In the genomic region with DNA sequence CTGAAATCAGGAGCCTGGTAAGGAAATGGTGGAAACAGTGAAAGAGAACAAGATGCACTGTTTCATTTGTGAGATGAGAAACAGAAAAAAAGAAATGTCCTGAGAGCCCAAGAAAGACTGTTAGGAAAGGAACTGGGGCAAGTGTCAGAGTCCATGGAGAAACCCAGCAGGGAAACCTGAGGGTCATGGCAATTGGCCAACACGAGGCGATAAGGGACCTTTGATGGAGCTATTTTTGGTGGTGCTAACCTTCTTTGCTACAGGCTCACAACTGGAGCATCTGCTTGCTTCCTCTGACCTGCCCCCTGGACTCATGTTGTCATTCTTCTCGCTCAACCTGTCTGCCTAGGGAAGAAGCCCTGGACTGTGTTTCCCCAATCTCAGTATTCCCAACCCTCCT, we compare ENCODE assay signal across 23 cellular contexts. TPM values are rescaled to one million over a fixed set of nuclear protein-coding genes. Genes with fewer than 3 reads are reported as not detected.
"Had no signal": no experiment of that assay in that cellular context is flagged by ENCODE, and none has a peak within 500 bp of the region (broad histone marks: within the 10 kb centered on the region; RNA-seq: fewer than 3 reads in every experiment).

No MANE protein-coding gene starts in this region.

- ATAC-seq: activated CD8-positive, alpha-beta T cell treated with anti-CD3 and anti-CD28 coated beads, Interleukin-2, amount 10 ng/mL, durations not matched to agents 7 days and 5 days; activated T-cell treated with anti-CD3 and anti-CD28 coated beads, Interleukin-2, amount 50 U/mL, for 72 hours; foreskin keratinocyte had no signal

- H3K9ac ChIP-seq: neural progenitor cell had no signal

- H3K27me3 ChIP-seq: brain microvascular endothelial cell, ovary, upper lobe of left lung had no signal

- H3K36me3 Mint-ChIP-seq: activated naive CD8-positive, alpha-beta T cell; neural progenitor cell had no signal

- H3K4me3 ChIP-seq: lung, neural progenitor cell, ovary, upper lobe of left lung had no signal

- H3K4me1 Mint-ChIP-seq: neural progenitor cell had no signal

- H3K4me1 ChIP-seq: foreskin keratinocyte had no signal

- H3K9me3 Mint-ChIP-seq: activated CD4-positive, alpha-beta T cell treated with anti-CD3 and anti-CD28 coated beads, Interleukin-2, amount 10 ng/mL, durations not matched to agents 24 days and 14 days; activated T-cell treated with anti-CD3 and anti-CD28 coated beads, Interleukin-2, amount 50 U/mL, for 72 hours; dendritic cell treated with granulocyte-macrophage colony-stimulating factor and Interleukin-4, amounts not matched to agents 40 ng/mL and 50 ng/mL, for 4 days; T-helper 1 cell treated with Interleukin-12 subunit alpha and Interleukin-12 subunit beta and Interleukin-4 antibody, amounts not matched to agents 30 μg/mL and 1 μg/mL, for 36 hours had no signal

- H3K4me2 ChIP-seq: neural progenitor cell had no signal

- DNase-seq: activated CD4-positive, alpha-beta T cell treated with anti-CD3 and anti-CD28 coated beads, Interleukin-2, amount 10 ng/mL, durations not matched to agents 24 days and 14 days; activated CD4-positive, CD25-positive, alpha-beta regulatory T cell; activated CD8-positive, alpha-beta memory T cell treated with anti-CD3 and anti-CD28 coated beads, Interleukin-2, amount 50 U/mL, for 48 hours; activated CD8-positive, alpha-beta T cell treated with anti-CD3 and anti-CD28 coated beads, Interleukin-2, amount 10 ng/mL, durations not matched to agents 7 days and 5 days; activated gamma-delta T cell; activated T-cell treated with anti-CD3 and anti-CD28 coated beads, Interleukin-2, amount 50 U/mL, for 72 hours; brain microvascular endothelial cell; effector memory CD4-positive, alpha-beta T cell; midbrain; stimulated activated CD4-positive, alpha-beta T cell treated with anti-CD3 and anti-CD28 coated beads, Interleukin-4, amount 100 ng/mL, for 4 hours; stimulated activated CD8-positive, alpha-beta memory T cell treated with anti-CD3 and anti-CD28 coated beads, Interleukin-4, amount 100 ng/mL, for 48 hours; stimulated activated naive CD4-positive, alpha-beta T cell treated with Interleukin-2 at 50 U/mL for 16 hours had no signal

- H2AFZ ChIP-seq: neural progenitor cell had no signal

- H3K36me3 ChIP-seq: brain microvascular endothelial cell, neural progenitor cell, ovary, upper lobe of left lung had no signal

- H3K27ac ChIP-seq: brain microvascular endothelial cell, foreskin keratinocyte, neural progenitor cell, ovary, upper lobe of left lung had no signal

- H3K27me3 Mint-ChIP-seq: activated naive CD8-positive, alpha-beta T cell had no signal

- H3K4me3 Mint-ChIP-seq: activated CD4-positive, alpha-beta T cell treated with anti-CD3 and anti-CD28 coated beads, Interleukin-2, amount 10 ng/mL, durations not matched to agents 24 days and 14 days; activated CD8-positive, alpha-beta T cell treated with anti-CD3 and anti-CD28 coated beads, Interleukin-2, amount 10 ng/mL, durations not matched to agents 7 days and 5 days; activated naive CD8-positive, alpha-beta T cell; activated T-cell treated with anti-CD3 and anti-CD28 coated beads, Interleukin-2, amount 50 U/mL, for 72 hours; dendritic cell treated with granulocyte-macrophage colony-stimulating factor and Interleukin-4, amounts not matched to agents 40 ng/mL and 50 ng/mL, for 4 days; neural progenitor cell; T-helper 1 cell treated with Interleukin-12 subunit alpha and Interleukin-12 subunit beta and Interleukin-4 antibody, amounts not matched to agents 30 μg/mL and 1 μg/mL, for 36 hours had no signal

- H3K27ac Mint-ChIP-seq: activated CD4-positive, alpha-beta T cell treated with anti-CD3 and anti-CD28 coated beads, Interleukin-2, amount 10 ng/mL, durations not matched to agents 24 days and 14 days; activated CD8-positive, alpha-beta T cell treated with anti-CD3 and anti-CD28 coated beads, Interleukin-2, amount 10 ng/mL, durations not matched to agents 7 days and 5 days; activated naive CD8-positive, alpha-beta T cell; activated T-cell treated with anti-CD3 and anti-CD28 coated beads, Interleukin-2, amount 50 U/mL, for 72 hours; dendritic cell treated with granulocyte-macrophage colony-stimulating factor and Interleukin-4, amounts not matched to agents 40 ng/mL and 50 ng/mL, for 4 days; neural progenitor cell; T-helper 1 cell treated with Interleukin-12 subunit alpha and Interleukin-12 subunit beta and Interleukin-4 antibody, amounts not matched to agents 30 μg/mL and 1 μg/mL, for 36 hours had no signal

- H3K9me3 ChIP-seq: ovary, upper lobe of left lung had no signal

RNA-seq across cellular contexts. Expression of a gene that starts 49.4 kb away (rescaled TPM):
- total RNA-seq: activated CD4-positive, alpha-beta T cell treated with anti-CD3 and anti-CD28 coated beads, Interleukin-2, amount 10 ng/mL, durations not matched to agents 24 days and 14 days; activated CD8-positive, alpha-beta T cell treated with anti-CD3 and anti-CD28 coated beads, Interleukin-2, amount 10 ng/mL, durations not matched to agents 7 days and 5 days; cerebellum; myocyte; temporal lobe had no signal
- polyA plus RNA-seq: foreskin keratinocyte had no signal
